Comparison of ENCODE assay signal across 11 cellular contexts in genomic region chr9:137297060-137297664, GRCh38. TPM values are rescaled to one million over a fixed set of nuclear protein-coding genes. Genes with fewer than 3 reads are reported as not detected.
DNase-seq lines count a peak whose midpoint lies in the region; ATAC-seq and TF ChIP-seq lines count a peak whose summit lies in the region.
"Had no signal": no experiment of that assay in that cellular context is flagged by ENCODE, and none has a peak within 500 bp of the region (broad histone marks: within the 10 kb centered on the region; RNA-seq: fewer than 3 reads in every experiment).

No MANE protein-coding gene starts in this region.

- H3K4me1 ChIP-seq in HCT116 (ENCODE audit: control insufficient read depth in 1 of 2, insufficient read depth in 2 of 2, low read length in 2 of 2) = peaks cover 26 to 63% of the 10 kb centered on the region in 2 experiments
- H3K4me1 ChIP-seq in sigmoid colon = peaks cover 0 to 38% (median 36%) of the 10 kb centered on the region in 4 donors

- peaks cover 2% of the 10 kb centered on the region; the same call in 1 of the 2 replicates for H4K20me1 ChIP-seq in HCT116 (ENCODE audit: insufficient read depth)

- no peak for TF ChIP-seq EP300 in sigmoid colon (IDR thresholded peaks at IDR 0.05)

- TF ChIP-seq CTCF in HCT116 (IDR thresholded peaks at IDR 0.05 in 2 of 3, conservative IDR thresholded peaks at IDR 0.05 in 1 of 3; ENCODE audit: borderline replicate concordance in 1 of 3, insufficient read depth in 1 of 3, low read depth in 2 of 3, low read length in 2 of 3) (no peak), activated B cell treated with CpG ODN at 0.5 μM for 24 hours (IDR thresholded peaks at IDR 0.05) (no peak), sigmoid colon (IDR thresholded peaks at IDR 0.05) (no peak), GM13977 (IDR thresholded peaks at IDR 0.05; ENCODE audit: extremely low read depth, insufficient read depth, missing control alignments) (no peak)

- H3K27ac Mint-ChIP-seq in activated B cell treated with CpG ODN at 0.5 μM for 24 hours = no peak overlapping the region
- H3K27ac Mint-ChIP-seq: activated naive CD4-positive, alpha-beta T cell treated with anti-CD3 and anti-CD28 coated beads for 36 hours had no signal

- ATAC-seq in HCT116 (no peak), activated B cell treated with CpG ODN at 0.5 μM for 24 hours (ENCODE audit: low read depth) (no peak)

- peaks cover 19% of the 10 kb centered on the region for H3K4me1 Mint-ChIP-seq in activated B cell treated with CpG ODN at 0.5 μM for 24 hours

- H3K4me3 Mint-ChIP-seq in activated B cell treated with CpG ODN at 0.5 μM for 24 hours = peak overlapping the region; percentile 38

- no peaks in the 10 kb centered on the region for H3K9me2 ChIP-seq in HCT116 (ENCODE audit: insufficient read depth)

- TF ChIP-seq POLR2A in HCT116 (IDR thresholded peaks at IDR 0.05; ENCODE audit: borderline replicate concordance, extremely low read depth, insufficient read depth, insufficient read length) (no peak), sigmoid colon (IDR thresholded peaks at IDR 0.05) (no peak)

- RAD21 ChIA-PET in HCT116 (lab: Charles Lee; ENCODE audit: low non-redundant PET in 1 of 2, low total read pairs in 2 of 2, uncharacterized antibody in 2 of 2, unreplicated experiment in 2 of 2) = no interaction called here

- peak overlapping the region; percentile 46; the same call in 1 of the 2 replicates for H3K9ac ChIP-seq in HCT116 (ENCODE audit: low read length)

- TF ChIP-seq RAD21 in HCT116 (IDR thresholded peaks at IDR 0.05; ENCODE audit: low read depth) = no peak

- H3K27me3 Mint-ChIP-seq in activated B cell treated with CpG ODN at 0.5 μM for 24 hours = peaks cover 29% of the 10 kb centered on the region

- POLR2A ChIA-PET in HCT116 (lab: Charles Lee) = interaction anchor here (1.0 kb wide), 1 partner anchor 11 kb away, joined by 3 read pairs; no protein-coding TSS in a partner anchor
- POLR2A ChIA-PET in activated B cell treated with CpG ODN at 0.5 μM for 24 hours (lab: Charles Lee) = interaction anchor here (0.9 to 1.0 kb wide), 2 partner anchors 11 to 164 kb away, joined by 3 read pairs; no protein-coding TSS in a partner anchor

- in situ Hi-C loops in GM13977 (cut with MboI; ENCODE audit: low pct_unique_long_range_greater_than_20kb, low sequenced_read_pairs, unreplicated experiment) = loop anchor here (10.0 kb wide), 1 partner anchor 108 kb away; no protein-coding TSS in a partner anchor

- DNase-seq in HCT116 (ENCODE audit: low read depth, low spot score) (no peak), activated B cell treated with CpG ODN at 0.5 μM for 24 hours (no peak), sigmoid colon (no peak), SIG-M5 (lab: John Stamatoyannopoulos, UW) (no peak), DMS 273 (lab: John Stamatoyannopoulos, UW; ENCODE audit: unreplicated experiment) (no peak), GM13977 (ENCODE audit: low spot score) (no peak)
- DNase-seq: activated CD4-positive, alpha-beta T cell treated with anti-CD3 and anti-CD28 coated beads for 1 hour; activated naive CD4-positive, alpha-beta T cell treated with anti-CD3 and anti-CD28 coated beads for 36 hours; NCI-H2171 treated with DMSO at 0.1 percent for 48 hours had no signal

- WGBS in sigmoid colon, 2 donors = 13 to 47% methylated on average over 9 of the region's 9 CpGs

- H3K4me2 ChIP-seq in HCT116 (ENCODE audit: low read length) = peak overlapping the region; percentile 80

- H3K9me3 Mint-ChIP-seq in activated B cell treated with CpG ODN at 0.5 μM for 24 hours = no peaks in the 10 kb centered on the region

- CTCF ChIA-PET in HCT116 (lab: Charles Lee) (no interaction called here), activated B cell treated with CpG ODN at 0.5 μM for 24 hours (lab: Charles Lee) (interaction anchor here (1.3 kb wide), 1 partner anchor 15 kb away, joined by 3 read pairs; no protein-coding TSS in a partner anchor)

- intact Hi-C loops in HCT116 (cut with micrococcal nuclease) = no loop called here
- intact Hi-C loops in activated B cell treated with CpG ODN at 0.5 μM for 24 hours (cut with micrococcal nuclease) = loop anchor here (5.0 kb wide), 1 partner anchor 230 kb away; no protein-coding TSS in a partner anchor
- intact Hi-C loops in sigmoid colon (cut with DNase I) = loop anchor here (5.0 to 10.0 kb wide), 2 partner anchors 110 to 228 kb away; no protein-coding TSS in a partner anchor

- no TSS peak for BruUV-seq in HCT116 (replicated peaks; lab: Mats Ljungman, UMichigan)

- H3K27me3 ChIP-seq in HCT116 (ENCODE audit: insufficient read depth, low read length) = no peaks in the 10 kb centered on the region
- H3K27me3 ChIP-seq in layer of hippocampus (ENCODE audit: control insufficient read depth, insufficient read depth, low read length) = peaks cover 23% of the 10 kb centered on the region
- peaks cover 62 to 96% (median 92%) of the 10 kb centered on the region in 3 donors for H3K27me3 ChIP-seq in sigmoid colon

- no peaks in the 10 kb centered on the region for H3K9me3 ChIP-seq in HCT116 (ENCODE audit: control insufficient read depth in 1 of 2, insufficient read depth in 1 of 2, low read depth in 1 of 2, low read length in 2 of 2)
- no peaks in the 10 kb centered on the region for H3K9me3 ChIP-seq in sigmoid colon

- peaks cover 17% of the 10 kb centered on the region for H3K79me2 ChIP-seq in HCT116 (ENCODE audit: insufficient read depth, low read length)

- H3K27ac ChIP-seq in HCT116 (ENCODE audit: low read depth, low read length) (peak overlapping the region; percentile 47; the same call in 1 of the 2 replicates), layer of hippocampus (ENCODE audit: low read depth, low read length) (peak overlapping the region; percentile 68), sigmoid colon (peak overlapping the region; percentile 34 to 66 (median 62))

- no peaks in the 10 kb centered on the region for H3K36me3 ChIP-seq in HCT116 (ENCODE audit: control insufficient read depth in 1 of 2, insufficient read depth in 2 of 2, low read length in 2 of 2)
- no peaks in the 10 kb centered on the region for H3K36me3 ChIP-seq in sigmoid colon

- H3K36me3 Mint-ChIP-seq in activated B cell treated with CpG ODN at 0.5 μM for 24 hours (ENCODE audit: low read depth) = no peaks in the 10 kb centered on the region

- H2AFZ ChIP-seq in HCT116 (ENCODE audit: low read depth, low read length, poor library complexity, severe bottlenecking) = no peak overlapping the region

- H3K4me3 ChIP-seq in HCT116 (replicated peaks in 1 of 2; ENCODE audit: low read depth in 1 of 2, low read length in 2 of 2) = no peak overlapping the region
- no peak overlapping the region for H3K4me3 ChIP-seq in sigmoid colon

TF ChIP-seq in HCT116, 20 proteins besides CTCF, POLR2A, EP300 and RAD21:
- no peak for TF ChIP-seq SIN3A (IDR thresholded peaks at IDR 0.05; ENCODE audit: low read depth)
- TF ChIP-seq EZH2phosphoT487 (IDR thresholded peaks at IDR 0.05; ENCODE audit: borderline replicate concordance) = no peak

RNA-seq across cellular contexts. Expression of gene NRARP, which starts 4.9 kb away (rescaled TPM):
- 22.2 TPM for total RNA-seq in HCT116 (2021; ENCODE audit: unreplicated experiment)
- 5.9 and 7.2 TPM in 2 replicates for polyA plus RNA-seq in HCT116 (2012)
- total RNA-seq in activated B cell treated with CpG ODN at 0.5 μM for 24 hours = 1.9 and 3.0 TPM in 2 replicates
- total RNA-seq in sigmoid colon = 1 to 10 TPM in 3 of 4 donors, not detected in 1; 1.8 to 2.9 (median 2.8) TPM
- 10 to 100 TPM; 20.4 to 24.7 (median 24.0) TPM for polyA plus RNA-seq in sigmoid colon

RNA-seq across cellular contexts. Expression of gene TOR4A, which starts 19.6 kb away (rescaled TPM):
- 34.0 TPM for total RNA-seq in HCT116 (2021; ENCODE audit: unreplicated experiment)
- polyA plus RNA-seq in HCT116 (2012) = 21.6 and 22.8 TPM in 2 replicates
- 7.9 and 9.1 TPM in 2 replicates for total RNA-seq in activated B cell treated with CpG ODN at 0.5 μM for 24 hours
- 1 to 10 TPM; 3.8 to 4.3 (median 3.9) TPM for total RNA-seq in sigmoid colon
- 10 to 100 TPM in 1 of 3 donors, 1 to 10 TPM in 2; 5.1 to 33.0 (median 6.6) TPM for polyA plus RNA-seq in sigmoid colon

RNA-seq across cellular contexts. Expression of gene NELFB, which starts 42.0 kb away (rescaled TPM):
- 86.4 TPM for total RNA-seq in HCT116 (2021; ENCODE audit: unreplicated experiment)
- 85.5 and 92.1 TPM in 2 replicates for polyA plus RNA-seq in HCT116 (2012)
- total RNA-seq in activated B cell treated with CpG ODN at 0.5 μM for 24 hours = 56.1 and 58.2 TPM in 2 replicates
- 10 to 100 TPM; 24.7 to 36.5 (median 33.2) TPM for total RNA-seq in sigmoid colon
- polyA plus RNA-seq in sigmoid colon = 10 to 100 TPM; 41.6 to 70.5 (median 45.0) TPM

RNA-seq across cellular contexts. Expression of gene STPG3, which starts 46.1 kb away (rescaled TPM):
- total RNA-seq in HCT116 (2021; ENCODE audit: unreplicated experiment) (not detected), activated B cell treated with CpG ODN at 0.5 μM for 24 hours (0.37 TPM in 1 of 2 replicates, not detected in the other), sigmoid colon (not detected)
- 0.40 TPM in 2 replicates for polyA plus RNA-seq in HCT116 (2012)
- polyA plus RNA-seq in sigmoid colon = not detected
- total RNA-seq: activated naive CD4-positive, alpha-beta T cell treated with anti-CD3 and anti-CD28 coated beads for 36 hours; kidney epithelial cell had no signal

RNA-seq across cellular contexts. Expression of gene TUBB4B, which starts 56.1 kb away (rescaled TPM):
- total RNA-seq in HCT116 (2021; ENCODE audit: unreplicated experiment) (502 TPM), activated B cell treated with CpG ODN at 0.5 μM for 24 hours (182 and 197 TPM in 2 replicates), sigmoid colon (100 to 1,000 TPM; 141 to 196 (median 164) TPM)
- 824 and 914 TPM in 2 replicates for polyA plus RNA-seq in HCT116 (2012)
- 100 to 1,000 TPM; 292 to 505 (median 444) TPM for polyA plus RNA-seq in sigmoid colon
